In the genomic region with DNA sequence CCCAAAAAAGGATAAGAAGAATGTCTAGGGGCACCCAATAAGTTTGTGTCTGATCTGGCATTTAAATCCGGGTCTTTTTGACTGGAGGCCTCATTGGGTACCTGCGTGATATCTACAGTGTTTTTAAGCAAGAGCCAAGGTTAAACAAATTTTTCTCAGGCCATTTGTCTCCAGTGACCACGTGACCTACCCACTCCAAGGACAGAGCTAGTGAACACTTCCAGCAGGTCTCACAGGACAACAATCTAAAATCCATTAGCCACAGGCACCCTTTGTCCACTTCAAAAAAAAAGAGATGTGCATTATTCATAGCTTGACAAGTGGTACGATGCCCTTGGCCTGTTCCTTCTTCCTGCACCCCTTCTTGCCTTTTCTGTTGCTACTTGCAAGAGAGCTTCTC, we compare ENCODE assay signal across 28 cellular contexts.
"Had no signal": no experiment of that assay in that cellular context is flagged by ENCODE, and none has a peak within 500 bp of the region (broad histone marks: within the 10 kb centered on the region; RNA-seq: fewer than 3 reads in every experiment).

No MANE protein-coding gene starts in this region.

- H3K27ac ChIP-seq: cardiac muscle cell, VCaP had no signal

- H3K27me3 ChIP-seq: cardiac muscle cell had no signal

- H3K4me3 ChIP-seq: cardiac muscle cell had no signal

- FAIRE-seq: astrocyte, TTC549 had no signal

- DNase-seq: activated B cell treated with CpG ODN at 0.5 μM for 24 hours; activated CD4-positive, alpha-beta memory T cell treated with anti-CD3 and anti-CD28 coated beads, Interleukin-2, amount 10 ng/mL, durations not matched to agents 7 days and 5 days; activated CD4-positive, alpha-beta T cell treated with anti-CD3 and anti-CD28 coated beads for 48 hours; activated CD4-positive, alpha-beta T cell treated with anti-CD3 and anti-CD28 coated beads, Interleukin-2, amount 10 ng/mL, durations not matched to agents 7 days and 5 days; activated CD4-positive, alpha-beta T cell treated with anti-CD3 and anti-CD28 coated beads, Interleukin-2, amount 50 U/mL, for 48 hours; activated CD4-positive, CD25-positive, alpha-beta regulatory T cell treated with anti-CD3 and anti-CD28 coated beads, Interleukin-2, amount 50 U/mL, for 72 hours; activated CD8-positive, alpha-beta memory T cell treated with anti-CD3 and anti-CD28 coated beads for 24 hours; activated CD8-positive, alpha-beta memory T cell treated with anti-CD3 and anti-CD28 coated beads, Interleukin-2, amount 10 ng/mL, durations not matched to agents 7 days and 5 days; activated CD8-positive, alpha-beta memory T cell treated with anti-CD3 and anti-CD28 coated beads, Interleukin-2, amount 50 U/mL, for 48 hours; activated CD8-positive, alpha-beta T cell treated with anti-CD3 and anti-CD28 coated beads, Interleukin-2, amount 10 ng/mL, durations not matched to agents 7 days and 5 days; activated effector memory CD4-positive, alpha-beta T cell treated with Interleukin-2 at 50 U/mL for 16 hours; activated gamma-delta T cell; activated naive CD4-positive, alpha-beta T cell treated with anti-CD3 and anti-CD28 coated beads, Interleukin-2, amount 10 ng/mL, durations not matched to agents 7 days and 5 days; activated naive CD4-positive, alpha-beta T cell treated with Interleukin-2 at 50 U/mL for 16 hours; activated naive CD8-positive, alpha-beta T cell treated with anti-CD3 and anti-CD28 coated beads, Interleukin-2, amount 10 ng/mL, durations not matched to agents 7 days and 5 days; activated naive CD8-positive, alpha-beta T cell treated with anti-CD3 and anti-CD28 coated beads, Interleukin-2, amount 50 U/mL, for 24 hours; activated T-cell treated with anti-CD3 and anti-CD28 coated beads, Interleukin-2, amount 50 U/mL, for 24 hours; activated T-cell treated with anti-CD3 and anti-CD28 coated beads, Interleukin-2, amount 50 U/mL, for 48 hours; amniotic stem cell; aorta; cerebellar nuclear complex; T-helper 1 cell; T-helper 2 cell; T-helper 9 cell had no signal

- H3K36me3 ChIP-seq: cardiac muscle cell had no signal

- ATAC-seq: activated CD8-positive, alpha-beta memory T cell treated with anti-CD3 and anti-CD28 coated beads, Interleukin-2, amount 10 ng/mL, durations not matched to agents 7 days and 5 days; activated CD8-positive, alpha-beta T cell treated with anti-CD3 and anti-CD28 coated beads, Interleukin-2, amount 10 ng/mL, durations not matched to agents 7 days and 5 days; activated naive CD8-positive, alpha-beta T cell treated with anti-CD3 and anti-CD28 coated beads, Interleukin-2, amount 50 U/mL, for 24 hours had no signal
